In the genomic region with DNA sequence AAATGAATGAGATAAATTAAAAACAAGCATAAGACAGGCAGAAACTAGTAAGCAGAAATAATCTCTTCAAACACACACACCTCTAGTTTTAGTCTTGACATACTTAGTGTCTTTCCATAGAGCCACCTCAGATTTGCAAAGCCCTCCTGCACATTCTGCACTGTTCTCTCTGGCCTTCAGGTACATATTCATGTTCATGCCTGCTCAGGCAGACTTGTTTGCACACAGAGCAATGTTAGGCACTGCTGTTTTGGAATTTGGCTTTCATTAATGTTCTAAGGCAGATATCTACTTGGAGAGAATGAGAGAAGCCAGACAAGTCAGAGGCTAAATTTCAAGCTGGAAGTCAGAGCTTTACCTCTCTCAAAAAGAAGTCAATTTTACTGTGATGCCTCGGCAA, we compare ENCODE assay signal across 1 cellular context.
TF ChIP-seq lines count a peak whose summit lies in the region.

No MANE protein-coding gene starts in this region.

TF ChIP-seq in HCT116, 20 proteins besides CTCF, POLR2A, EP300 and RAD21 (continued from another document):
- TF ChIP-seq POLR2AphosphoS5 (IDR thresholded peaks at IDR 0.05; ENCODE audit: low read depth, low read length) (no peak), SIN3A (IDR thresholded peaks at IDR 0.05; ENCODE audit: low read depth) (no peak), CEBPB (IDR thresholded peaks at IDR 0.05; ENCODE audit: low read depth) (no peak), EZH2phosphoT487 (IDR thresholded peaks at IDR 0.05; ENCODE audit: borderline replicate concordance) (no peak), JUND (IDR thresholded peaks at IDR 0.05) (no peak), FOSL1 (IDR thresholded peaks at IDR 0.05; ENCODE audit: low read depth) (no peak), SRF (IDR thresholded peaks at IDR 0.05; ENCODE audit: low read depth) (no peak), CBX3 (IDR thresholded peaks at IDR 0.05; ENCODE audit: low read depth) (no peak), EZH2 (IDR thresholded peaks at IDR 0.05) (no peak), TCF7L2 (IDR thresholded peaks at IDR 0.05; ENCODE audit: borderline replicate concordance, extremely low read depth, insufficient read depth, insufficient read length) (no peak), REST (IDR thresholded peaks at IDR 0.05; ENCODE audit: low read depth) (no peak), MAX (IDR thresholded peaks at IDR 0.05) (no peak), ELF1 (IDR thresholded peaks at IDR 0.05; ENCODE audit: borderline replicate concordance, low read depth) (no peak)
- TF ChIP-seq, protein P1, sequence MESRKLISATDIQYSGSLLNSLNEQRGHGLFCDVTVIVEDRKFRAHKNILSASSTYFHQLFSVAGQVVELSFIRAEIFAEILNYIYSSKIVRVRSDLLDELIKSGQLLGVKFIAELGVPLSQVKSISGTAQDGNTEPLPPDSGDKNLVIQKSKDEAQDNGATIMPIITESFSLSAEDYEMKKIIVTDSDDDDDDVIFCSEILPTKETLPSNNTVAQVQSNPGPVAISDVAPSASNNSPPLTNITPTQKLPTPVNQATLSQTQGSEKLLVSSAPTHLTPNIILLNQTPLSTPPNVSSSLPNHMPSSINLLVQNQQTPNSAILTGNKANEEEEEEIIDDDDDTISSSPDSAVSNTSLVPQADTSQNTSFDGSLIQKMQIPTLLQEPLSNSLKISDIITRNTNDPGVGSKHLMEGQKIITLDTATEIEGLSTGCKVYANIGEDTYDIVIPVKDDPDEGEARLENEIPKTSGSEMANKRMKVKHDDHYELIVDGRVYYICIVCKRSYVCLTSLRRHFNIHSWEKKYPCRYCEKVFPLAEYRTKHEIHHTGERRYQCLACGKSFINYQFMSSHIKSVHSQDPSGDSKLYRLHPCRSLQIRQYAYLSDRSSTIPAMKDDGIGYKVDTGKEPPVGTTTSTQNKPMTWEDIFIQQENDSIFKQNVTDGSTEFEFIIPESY (IDR thresholded peaks at IDR 0.05; ENCODE audit: extremely low read depth, insufficient replicate concordance, low read length) = no peak
